ENCODE assay signal across 22 cellular contexts in the genomic region with DNA sequence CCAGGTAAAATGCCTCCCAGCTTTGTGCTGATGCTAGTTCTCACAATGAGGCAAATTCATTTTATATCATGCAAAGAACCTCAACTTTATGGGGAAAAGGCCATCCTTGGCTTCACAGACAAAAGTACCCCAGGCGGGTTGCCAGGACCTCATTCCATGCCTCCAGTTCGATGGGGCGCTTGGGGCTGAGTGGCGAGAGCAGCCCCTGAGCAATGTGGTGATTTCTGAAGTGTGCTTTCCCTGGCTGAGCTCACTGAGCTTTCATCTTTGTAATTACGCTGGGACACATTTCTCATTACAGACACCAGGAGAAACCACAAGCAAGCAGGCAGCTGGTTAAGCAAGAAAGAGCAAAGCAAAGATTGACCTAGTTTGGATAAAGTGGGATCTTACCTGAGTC.
"Had no signal": no experiment of that assay in that cellular context is flagged by ENCODE, and none has a peak within 500 bp of the region (broad histone marks: within the 10 kb centered on the region; RNA-seq: fewer than 3 reads in every experiment).

No MANE protein-coding gene starts in this region.

- H3K27ac ChIP-seq: HL-60, RWPE1, SJCRH30, SK-N-MC had no signal

- H3K4me3 ChIP-seq: MG63, SJCRH30, SK-N-MC had no signal

- H3K4me1 ChIP-seq: SJCRH30 had no signal

- H3K27me3 ChIP-seq: MG63 had no signal

- H3K36me3 ChIP-seq: MG63, SJCRH30 had no signal

- DNase-seq: Karpas-422; KBM-7; MG63; NCI-H1092; NCI-H1105 treated with DMSO at 0.1 percent for 48 hours; NCI-H1417 treated with DMSO at 0.1 percent for 48 hours; NCI-H146; NCI-H1694 treated with DMSO at 0.1 percent for 48 hours; NCI-H1930; NCI-H2081; NCI-H2107; NCI-H345; NCI-H524; NCI-H526 treated with DMSO at 0.1 percent for 48 hours; NCI-H748 treated with DMSO at 0.1 percent for 48 hours; NK-92 treated with Interleukin-12 subunit alpha and Interleukin-12 subunit beta, amount 100 ng/mL, for 24 hours; PC-3; SHP77 treated with DMSO at 0.1 percent for 48 hours; SJCRH30 had no signal
